9 cellular contexts compared by ENCODE assay signal in the genomic region with DNA sequence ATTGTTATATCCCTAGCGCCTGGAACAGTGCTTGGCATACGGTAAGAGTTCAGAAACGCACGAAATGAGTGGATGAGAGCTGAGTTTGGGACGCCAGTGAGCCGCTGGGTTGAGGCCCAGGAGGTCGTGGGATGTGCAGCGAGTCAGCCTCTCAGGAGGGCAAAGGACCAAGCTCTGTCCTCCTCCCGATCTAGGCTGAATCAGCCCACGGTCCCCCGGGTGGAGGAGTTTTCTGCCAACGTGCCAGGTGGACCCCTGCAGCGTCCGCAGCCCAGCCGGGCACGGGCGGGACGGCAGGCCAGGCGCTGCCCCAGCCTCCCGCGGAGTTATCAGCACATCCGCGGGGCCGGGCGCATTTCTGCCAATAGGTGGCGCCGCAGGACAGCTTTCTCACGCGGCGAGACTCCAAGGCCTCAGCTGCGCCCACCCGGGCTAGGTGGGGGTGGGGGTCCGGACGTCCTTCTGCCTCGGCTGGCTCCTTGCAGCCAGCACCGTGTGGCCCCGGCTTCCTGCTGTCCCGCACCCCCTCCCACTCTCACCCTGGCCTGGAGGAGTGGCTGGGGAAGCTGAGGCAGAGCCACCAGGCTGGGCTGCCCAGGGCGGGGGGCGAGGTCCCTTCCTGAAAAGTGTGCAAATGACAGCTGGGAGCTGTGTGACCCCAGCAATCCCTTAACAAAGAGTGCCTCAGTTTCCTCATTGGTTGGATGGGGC. TPM values are rescaled to one million over a fixed set of nuclear protein-coding genes. Genes with fewer than 3 reads are reported as not detected.
DNase-seq lines count a peak whose midpoint lies in the region; ATAC-seq and TF ChIP-seq lines count a peak whose summit lies in the region.
"Had no signal": no experiment of that assay in that cellular context is flagged by ENCODE, and none has a peak within 500 bp of the region (broad histone marks: within the 10 kb centered on the region; RNA-seq: fewer than 3 reads in every experiment).

No MANE protein-coding gene starts in this region.

- no peaks in the 10 kb centered on the region for H3K27me3 Mint-ChIP-seq in activated naive CD8-positive, alpha-beta T cell treated with anti-CD3 and anti-CD28 coated beads, Interleukin-2, amount 10 ng/mL, durations not matched to agents 7 days and 5 days

- H3K9me1 ChIP-seq in IMR-90 (ENCODE audit: insufficient read depth, low read length) = no peaks in the 10 kb centered on the region

- H3K4me1 ChIP-seq in IMR-90 (ENCODE audit: control insufficient read depth, insufficient read depth, low read length) (peaks cover 7% of the 10 kb centered on the region), left ventricle myocardium inferior (peaks cover 39% of the 10 kb centered on the region)

- H3K23ac ChIP-seq in IMR-90 (ENCODE audit: low read depth, low read length) = no peak overlapping the region

- peak; percentile 91 for TF ChIP-seq RAD21 in IMR-90 (IDR thresholded peaks at IDR 0.05; ENCODE audit: low read length)

- no peaks in the 10 kb centered on the region for H3K9me3 Mint-ChIP-seq in activated naive CD8-positive, alpha-beta T cell treated with anti-CD3 and anti-CD28 coated beads, Interleukin-2, amount 10 ng/mL, durations not matched to agents 7 days and 5 days

- peaks cover 5% of the 10 kb centered on the region for H3K27me3 ChIP-seq in IMR-90 (ENCODE audit: control insufficient read depth, insufficient read depth, low read length)
- no peaks in the 10 kb centered on the region for H3K27me3 ChIP-seq in left ventricle myocardium inferior (ENCODE audit: low read depth)

- POLR2A ChIA-PET in IMR-90 (lab: Charles Lee; ENCODE audit: unreplicated experiment) = interaction anchor here (0.5 to 1.0 kb wide), 3 partner anchors 10 to 502 kb away, joined by 3 to 5 read pairs (median 4); no protein-coding TSS in a partner anchor
- POLR2A ChIA-PET in activated naive CD8-positive, alpha-beta T cell treated with anti-CD3 and anti-CD28 coated beads, Interleukin-2, amount 10 ng/mL, durations not matched to agents 7 days and 5 days (lab: Charles Lee) = interaction anchor here (0.6 to 1.8 kb wide), 6 partner anchors 174 to 813 kb away, joined by 3 to 7 read pairs (median 4); a partner anchor contains a TSS

- ATAC-seq in IMR-90 (ENCODE audit: low read depth) = peak; percentile 53
- peak; percentile 64 for ATAC-seq in SK-N-SH treated with all-trans-retinoic acid at 6 μM for 48 hours
- ATAC-seq in activated naive CD8-positive, alpha-beta T cell treated with anti-CD3 and anti-CD28 coated beads, Interleukin-2, amount 10 ng/mL, durations not matched to agents 7 days and 5 days (ENCODE audit: low read depth) = peak; percentile 10
- no peak for ATAC-seq in GM18868 (IDR thresholded peaks at IDR 0.05; ENCODE audit: unreplicated experiment)
- ATAC-seq in HG03196 (IDR thresholded peaks at IDR 0.05; ENCODE audit: unreplicated experiment) = no peak

- dilution Hi-C loops in IMR-90 (cut with HindIII; ENCODE audit: low sequenced_read_pairs, unreplicated experiment) = no loop called here

- 5% methylated on average over 9 of the region's 40 CpGs; no CpG with 5 or more reads in 1 of the 2 experiments for WGBS in IMR-90 (ENCODE audit: extremely low coverage in 2 of 2, insufficient read length in 1 of 2), 2 experiments

- in situ Hi-C loops in IMR-90 (cut with MboI; ENCODE audit: low sequenced_read_pairs) = loop anchor here (5.0 to 10.0 kb wide), 3 partner anchors 493 to 810 kb away; a partner anchor contains a TSS

- H3K9me3 ChIP-seq in IMR-90 (ENCODE audit: control insufficient read depth, insufficient read depth, low read length) (no peaks in the 10 kb centered on the region), left ventricle myocardium inferior (replicated peaks) (no peaks in the 10 kb centered on the region)

- peak overlapping the region; percentile 67 for H3K4ac ChIP-seq in IMR-90 (ENCODE audit: low read depth, low read length)

- peaks cover 26% of the 10 kb centered on the region for H3K4me1 Mint-ChIP-seq in activated naive CD8-positive, alpha-beta T cell treated with anti-CD3 and anti-CD28 coated beads, Interleukin-2, amount 10 ng/mL, durations not matched to agents 7 days and 5 days

- no TSS peak for BruUV-seq in IMR-90 (replicated peaks; lab: Mats Ljungman, UMichigan)

- peak overlapping the region; percentile 96 for H2AFZ ChIP-seq in IMR-90 (replicated peaks; ENCODE audit: low read length, poor library complexity)

- H3K36me3 ChIP-seq in IMR-90 (ENCODE audit: control insufficient read depth, insufficient read depth, low read length) (peaks cover 4% of the 10 kb centered on the region; the same call in 1 of the 2 replicates), left ventricle myocardium inferior (peaks cover 8% of the 10 kb centered on the region)

- peak overlapping the region; percentile 42 for H3K4me2 ChIP-seq in IMR-90 (ENCODE audit: low read depth, low read length)

- 0 out of 3 replicates have a peak overlapping the region, but pooled peaks have one; percentile 39 for H2BK15ac ChIP-seq in IMR-90 (ENCODE audit: low read depth, low read length)

- intact Hi-C loops in IMR-90 (cut with micrococcal nuclease) (loop anchor here (1.0 to 10.0 kb wide), 3 partner anchors 491 to 814 kb away; a partner anchor contains a TSS), left ventricle myocardium inferior (cut with micrococcal nuclease) (loop anchor here (5.0 kb wide), 1 partner anchor 488 kb away; no protein-coding TSS in a partner anchor)

- no peak overlapping the region for H3K56ac ChIP-seq in IMR-90 (ENCODE audit: extremely low read depth, insufficient read depth, low read length)

- H2BK5ac ChIP-seq in IMR-90 (ENCODE audit: low read depth, low read length, poor library complexity, severe bottlenecking) = no peak overlapping the region

- peaks cover 13% of the 10 kb centered on the region for H4K20me1 ChIP-seq in IMR-90 (ENCODE audit: insufficient read depth, low read length)

- peak overlapping the region; percentile 74 for H4K91ac ChIP-seq in IMR-90 (ENCODE audit: insufficient read depth, low read depth, low read length)

- H4K5ac ChIP-seq in IMR-90 (ENCODE audit: low read depth, low read length) = peak overlapping the region; percentile 55

- TF ChIP-seq CTCF in IMR-90 (conservative IDR thresholded peaks at IDR 0.05; ENCODE audit: low read depth, low read length) (peak; percentile 93), left ventricle myocardium inferior (IDR thresholded peaks at IDR 0.05; ENCODE audit: borderline replicate concordance) (peak; percentile 94), retinal pigment epithelial cell (conservative IDR thresholded peaks at IDR 0.05; ENCODE audit: low read depth, low read length) (peak; percentile 76)

- CTCF ChIA-PET in IMR-90 (lab: Yijun Ruan, JAX) = interaction anchor here (0.5 to 4.0 kb wide), 8 partner anchors 9 to 509 kb away, joined by 3 to 29 read pairs (median 4); a partner anchor contains a TSS

- no peak overlapping the region for H2BK20ac ChIP-seq in IMR-90 (ENCODE audit: low read depth, low read length)

- H3K27ac ChIP-seq in IMR-90 (ENCODE audit: insufficient read depth, low read length) (no peak overlapping the region), left ventricle myocardium inferior (replicated peaks) (peak overlapping the region; percentile 27)

- H3K4me3 Mint-ChIP-seq in activated naive CD8-positive, alpha-beta T cell treated with anti-CD3 and anti-CD28 coated beads, Interleukin-2, amount 10 ng/mL, durations not matched to agents 7 days and 5 days = no peak overlapping the region

- H3K79me1 ChIP-seq in IMR-90 (ENCODE audit: low read depth in 1 of 2, low read length in 2 of 2) = peaks cover 19 to 27% of the 10 kb centered on the region in 2 experiments

- H4K8ac ChIP-seq in IMR-90 (ENCODE audit: low read depth in 2 of 2, low read length in 2 of 2) = peak overlapping the region; percentile 56 to 99

- H3K4me3 ChIP-seq in IMR-90 (ENCODE audit: insufficient read depth, low read depth, low read length) = no peak overlapping the region
- H3K4me3 ChIP-seq in left ventricle myocardium inferior = peak overlapping the region; percentile 17
- H3K4me3 ChIP-seq in retinal pigment epithelial cell (ENCODE audit: low read length) = no peak overlapping the region

- H3K18ac ChIP-seq in IMR-90 (ENCODE audit: low read depth, low read length) = no peak overlapping the region

- DNase-seq in DMS114 treated with DMSO at 0.1 percent for 48 hours (lab: John Stamatoyannopoulos, UW; ENCODE audit: unreplicated experiment) = peak; percentile 40
- DNase-seq in IMR-90 = peak; percentile 53
- DNase-seq in activated naive CD8-positive, alpha-beta T cell treated with anti-CD3 and anti-CD28 coated beads, Interleukin-2, amount 10 ng/mL, durations not matched to agents 7 days and 5 days = peak; percentile 91
- DNase-seq in left ventricle myocardium inferior = peak; percentile 85
- DNase-seq in retinal pigment epithelial cell (ENCODE audit: low read depth) = no peak

- peak overlapping the region; percentile 6; the same call in 1 of the 2 replicates for H3K9ac ChIP-seq in IMR-90 (ENCODE audit: low read depth, low read length)

- H2BK120ac ChIP-seq in IMR-90 (ENCODE audit: low read depth, low read length) = peak overlapping the region; percentile 63; the same call in 1 of the 2 replicates

- no peak overlapping the region for H2AK5ac ChIP-seq in IMR-90 (ENCODE audit: low read depth, low read length)

- no peak for TF ChIP-seq POLR2A in IMR-90 (IDR thresholded peaks at IDR 0.05; ENCODE audit: low read depth, low read length)

- H3K27ac Mint-ChIP-seq in activated naive CD8-positive, alpha-beta T cell treated with anti-CD3 and anti-CD28 coated beads, Interleukin-2, amount 10 ng/mL, durations not matched to agents 7 days and 5 days = peak overlapping the region; percentile 27

- peaks cover 10% of the 10 kb centered on the region for H3K36me3 Mint-ChIP-seq in activated naive CD8-positive, alpha-beta T cell treated with anti-CD3 and anti-CD28 coated beads, Interleukin-2, amount 10 ng/mL, durations not matched to agents 7 days and 5 days

- H2AK9ac ChIP-seq in IMR-90 (replicated peaks; ENCODE audit: low read depth, low read length, poor library complexity) = peak overlapping the region; percentile 22

- 0 out of 2 replicates have a peak overlapping the region, but pooled peaks have one; percentile 33 for H3K14ac ChIP-seq in IMR-90 (replicated peaks; ENCODE audit: low read depth, low read length)

RNA-seq across cellular contexts. Expression of a gene that starts 2.2 kb away (rescaled TPM):
- total RNA-seq in IMR-90 (2012; rRNA removed) (33.0 and 33.6 TPM in 2 replicates), left ventricle myocardium inferior (59.3 TPM)
- polyA plus RNA-seq in IMR-90 (2012; rRNA removed) = 95.4 and 117 TPM in 2 replicates
- 117 and 206 TPM in 2 replicates for polyA plus RNA-seq in IMR-90 (2012; cell fraction: cytosol; rRNA removed)
- polyA plus RNA-seq in IMR-90 (2012; cell fraction: nucleus; rRNA removed; ENCODE audit: low replicate concordance) = 65.7 and 74.5 TPM in 2 replicates
- 10 to 100 TPM; 66.5 to 71.4 TPM for total RNA-seq in activated naive CD8-positive, alpha-beta T cell treated with anti-CD3 and anti-CD28 coated beads, Interleukin-2, amount 10 ng/mL, durations not matched to agents 7 days and 5 days

RNA-seq across cellular contexts. Expression of a gene that starts 14.4 kb away (rescaled TPM):
- total RNA-seq in IMR-90 (2012; rRNA removed) = 136 and 148 TPM in 2 replicates
- 662 and 949 TPM in 2 replicates for polyA plus RNA-seq in IMR-90 (2012; rRNA removed)
- polyA plus RNA-seq in IMR-90 (2012; cell fraction: cytosol; rRNA removed) = 533 and 881 TPM in 2 replicates
- polyA plus RNA-seq in IMR-90 (2012; cell fraction: nucleus; rRNA removed; ENCODE audit: low replicate concordance) = 1,013 and 1,510 TPM in 2 replicates
- 100 to 1,000 TPM; 413 to 424 TPM for total RNA-seq in activated naive CD8-positive, alpha-beta T cell treated with anti-CD3 and anti-CD28 coated beads, Interleukin-2, amount 10 ng/mL, durations not matched to agents 7 days and 5 days
- total RNA-seq in left ventricle myocardium inferior = 193 TPM

RNA-seq across cellular contexts. Expression of a gene that starts 32.7 kb away (rescaled TPM):
- 9.7 and 12.2 TPM in 2 replicates for total RNA-seq in IMR-90 (2012; rRNA removed)
- polyA plus RNA-seq in IMR-90 (2012; rRNA removed) = 15.0 and 16.9 TPM in 2 replicates
- polyA plus RNA-seq in IMR-90 (2012; cell fraction: cytosol; rRNA removed) = 9.7 and 13.5 TPM in 2 replicates
- 8.6 and 12.3 TPM in 2 replicates for polyA plus RNA-seq in IMR-90 (2012; cell fraction: nucleus; rRNA removed; ENCODE audit: low replicate concordance)
- total RNA-seq in activated naive CD8-positive, alpha-beta T cell treated with anti-CD3 and anti-CD28 coated beads, Interleukin-2, amount 10 ng/mL, durations not matched to agents 7 days and 5 days = 10 to 100 TPM; 33.9 to 40.0 TPM
- 15.5 TPM for total RNA-seq in left ventricle myocardium inferior

RNA-seq across cellular contexts. Expression of a gene that starts 35.8 kb away (rescaled TPM):
- total RNA-seq in IMR-90 (2012; rRNA removed) (under 0.01 TPM in 1 of 2 replicates, not detected in the other), left ventricle myocardium inferior (0.05 TPM)
- 0.01 and 0.02 TPM in 2 replicates for polyA plus RNA-seq in IMR-90 (2012; rRNA removed)
- 0.01 TPM in 2 replicates for polyA plus RNA-seq in IMR-90 (2012; cell fraction: cytosol; rRNA removed)
- 0.03 and 0.05 TPM in 2 replicates for polyA plus RNA-seq in IMR-90 (2012; cell fraction: nucleus; rRNA removed; ENCODE audit: low replicate concordance)
- total RNA-seq in activated naive CD8-positive, alpha-beta T cell treated with anti-CD3 and anti-CD28 coated beads, Interleukin-2, amount 10 ng/mL, durations not matched to agents 7 days and 5 days = 10 to 100 TPM; 17.3 to 19.0 TPM
- total RNA-seq: dermis microvascular lymphatic vessel endothelial cell had no signal

Comparison
In these comparisons a context has a peak if more than half of its experiments do, and no peak if none do; other contexts are left out.
1. ATAC-seq: peak in IMR-90 (single experiment), SK-N-SH treated with all-trans-retinoic acid at 6 μM for 48 hours (single experiment) and activated naive CD8-positive, alpha-beta T cell treated with anti-CD3 and anti-CD28 coated beads, Interleukin-2, amount 10 ng/mL, durations not matched to agents 7 days and 5 days (single experiment); none in GM18868 (single experiment) and HG03196 (single experiment).
2. Peak in every context shown above with its lines, with median percentiles within 50 percentile points of each other: CTCF ChIP-seq.